9 cellular contexts compared by ENCODE assay signal in the genomic region with DNA sequence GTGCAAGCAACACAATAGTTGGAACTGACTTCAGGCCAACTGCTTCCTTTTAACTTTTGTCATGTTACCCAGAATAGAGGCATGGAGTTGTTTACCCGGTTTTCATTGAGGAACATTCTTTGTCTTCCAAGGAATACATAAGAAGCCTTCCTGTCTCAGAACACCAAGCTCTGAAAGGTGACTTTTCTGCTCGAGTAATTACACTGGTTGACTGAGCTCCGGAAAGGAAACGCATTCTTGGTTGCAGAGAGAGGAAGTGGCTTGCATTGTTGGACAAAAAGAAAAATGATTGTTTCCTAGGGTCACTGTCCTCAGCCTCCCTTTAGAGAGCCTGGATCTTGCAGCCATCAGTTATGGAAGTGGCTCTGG. TPM values are rescaled to one million over a fixed set of nuclear protein-coding genes. Genes with fewer than 3 reads are reported as not detected.
DNase-seq lines count a peak whose midpoint lies in the region; ATAC-seq, FAIRE-seq and TF ChIP-seq lines count a peak whose summit lies in the region.
"Had no signal": no experiment of that assay in that cellular context is flagged by ENCODE, and none has a peak within 500 bp of the region (broad histone marks: within the 10 kb centered on the region; RNA-seq: fewer than 3 reads in every experiment).

No MANE protein-coding gene starts in this region.

- POLR2A ChIA-PET in MCF 10A (lab: Yijun Ruan, JAX) = interaction anchor here (0.6 to 1.0 kb wide), 2 partner anchors 22 to 231 kb away, joined by 3 read pairs; no protein-coding TSS in a partner anchor
- POLR2A ChIA-PET in GM12878 (lab: Charles Lee) = interaction anchor here (0.6 to 6.2 kb wide), 6 partner anchors 22 to 337 kb away, joined by 3 to 60 read pairs (median 4); a partner anchor contains a TSS
- POLR2A ChIA-PET in CD4-positive, alpha-beta memory T cell (lab: Charles Lee; ENCODE audit: partially characterized antibody) = no interaction called here

- no peak overlapping the region for H3K9ac ChIP-seq in GM12878 (ENCODE audit: control insufficient read depth, insufficient read depth, low read length)

- no peaks in the 10 kb centered on the region for H3K36me3 ChIP-seq in breast epithelium
- H3K36me3 ChIP-seq in GM12878 (ENCODE audit: control insufficient read depth in 2 of 2, insufficient read depth in 2 of 2, low read length in 1 of 2) = no peaks in the 10 kb centered on the region
- H3K36me3 ChIP-seq in aorta (ENCODE audit: control insufficient read depth in 1 of 2, insufficient read depth in 2 of 2, low read length in 1 of 2) = no peaks in the 10 kb centered on the region
- no peaks in the 10 kb centered on the region for H3K36me3 ChIP-seq in CD4-positive, alpha-beta memory T cell (ENCODE audit: insufficient read depth, low read length)

- H3K27me3 Mint-ChIP-seq in MCF 10A (ENCODE audit: insufficient read depth, unreplicated experiment) = no peaks in the 10 kb centered on the region
- no peaks in the 10 kb centered on the region for H3K27me3 Mint-ChIP-seq in CD4-positive, alpha-beta memory T cell

- RAD21 ChIA-PET in GM12878 (lab: Charles Lee; ENCODE audit: unreplicated experiment) = interaction anchor here (0.9 to 6.6 kb wide), 11 partner anchors 19 to 138 kb away, joined by 3 to 87 read pairs (median 6); a partner anchor contains a TSS

- intact Hi-C loops in breast epithelium (cut with DNase I; ENCODE audit: low total_unique reads) (no loop called here), MCF 10A (cut with micrococcal nuclease) (no loop called here), GM12878 (cut with micrococcal nuclease; ENCODE audit: unreplicated experiment) (no loop called here), aorta (cut with DNase I) (no loop called here)
- intact Hi-C loops in CD4-positive, alpha-beta memory T cell (cut with micrococcal nuclease) = no loop called here

- CTCF ChIA-PET in MCF 10A (lab: Yijun Ruan, JAX) = no interaction called here
- CTCF ChIA-PET in GM12878 (lab: Yijun Ruan, JAX) = interaction anchor here (0.9 to 5.0 kb wide), 12 partner anchors 8 to 79 kb away, joined by 3 to 34 read pairs (median 4); a partner anchor contains a TSS
- CTCF ChIA-PET in CD4-positive, alpha-beta memory T cell (lab: Charles Lee; ENCODE audit: partially characterized antibody) = interaction anchor here (1.2 kb wide), 1 partner anchor 19 kb away, joined by 5 read pairs; no protein-coding TSS in a partner anchor

- H3K27me3 ChIP-seq in breast epithelium (no peaks in the 10 kb centered on the region), GM12878 (replicated peaks in 1 of 2; ENCODE audit: control insufficient read depth in 2 of 2, insufficient read depth in 2 of 2, low read length in 1 of 2) (no peaks in the 10 kb centered on the region), aorta (ENCODE audit: control insufficient read depth in 1 of 2, insufficient read depth in 2 of 2, low read length in 1 of 2) (no peaks in the 10 kb centered on the region)
- H3K27me3 ChIP-seq in CD4-positive, alpha-beta memory T cell (ENCODE audit: insufficient read depth, low read length) = no peaks in the 10 kb centered on the region

- H3K4me1 ChIP-seq in breast epithelium (no peaks in the 10 kb centered on the region), GM12878 (ENCODE audit: control insufficient read depth, insufficient read depth, low read length) (peaks cover 41% of the 10 kb centered on the region), aorta (ENCODE audit: control insufficient read depth in 1 of 2, insufficient read depth in 2 of 2, low read length in 2 of 2) (peaks cover 0 to 2% of the 10 kb centered on the region in 2 donors)
- peaks cover 16% of the 10 kb centered on the region for H3K4me1 ChIP-seq in CD4-positive, alpha-beta memory T cell (ENCODE audit: insufficient read depth, low read length)

- SMC1A ChIA-PET in GM12878 (lab: Charles Lee; ENCODE audit: uncharacterized antibody, unreplicated experiment) = interaction anchor here (0.7 to 4.4 kb wide), 13 partner anchors 10 to 134 kb away, joined by 3 to 29 read pairs (median 5); a partner anchor contains a TSS

- peak; percentile 89 for FAIRE-seq in GM12878 (lab: Jason Lieb, UNC)

- TF ChIP-seq RAD21 in GM12878 (IDR thresholded peaks at IDR 0.05; ENCODE audit: insufficient read depth, low read depth, low read length) = no peak

- BruUV-seq in MCF 10A (replicated peaks; lab: Mats Ljungman, UMichigan) = no TSS peak
- BruUV-seq in GM12878 (replicated peaks; lab: Mats Ljungman, UMichigan) = no TSS peak

- H3K36me3 Mint-ChIP-seq in MCF 10A (ENCODE audit: insufficient read depth, unreplicated experiment) = peaks cover 6% of the 10 kb centered on the region
- H3K36me3 Mint-ChIP-seq in CD4-positive, alpha-beta memory T cell = no peaks in the 10 kb centered on the region

- ATAC-seq in GM12878 (peak; percentile 45), aorta (ENCODE audit: low FRiP score) (peak; percentile 78), GM18909 (IDR thresholded peaks at IDR 0.05; ENCODE audit: poor library complexity, unreplicated experiment) (no peak)

- no peak for TF ChIP-seq EP300 in GM12878 (IDR thresholded peaks at IDR 0.05; ENCODE audit: borderline replicate concordance in 1 of 2, control insufficient read depth in 1 of 2, low read depth in 2 of 2, low read length in 2 of 2)

- H3K4me3 Mint-ChIP-seq in MCF 10A (ENCODE audit: unreplicated experiment) = no peak overlapping the region
- H3K4me3 Mint-ChIP-seq in CD4-positive, alpha-beta memory T cell = no peak overlapping the region

- TF ChIP-seq CTCF in breast epithelium (IDR thresholded peaks at IDR 0.05) = no peak
- TF ChIP-seq CTCF in MCF 10A (IDR thresholded peaks at IDR 0.05; ENCODE audit: unreplicated experiment) = no peak
- no peak for TF ChIP-seq CTCF in GM12878 (IDR thresholded peaks at IDR 0.05 in 2 of 3, conservative IDR thresholded peaks at IDR 0.05 in 1 of 3; ENCODE audit: control insufficient read depth in 2 of 3, extremely low read depth in 1 of 3, insufficient read depth in 1 of 3, low read depth in 3 of 3, low read length in 3 of 3)

- no peaks in the 10 kb centered on the region for H3K79me2 ChIP-seq in GM12878 (ENCODE audit: control insufficient read depth, insufficient read depth, low read length)

- H3K27ac Mint-ChIP-seq in MCF 10A (ENCODE audit: low read depth, unreplicated experiment) = no peak overlapping the region
- peak overlapping the region in 1 of 7 donors; percentile 5 for H3K27ac Mint-ChIP-seq in CD4-positive, alpha-beta memory T cell

- no peak overlapping the region for H2AFZ ChIP-seq in GM12878 (ENCODE audit: control insufficient read depth, low read depth, low read length)

- peak overlapping the region; percentile 75 to 87 for H3K27ac ChIP-seq in breast epithelium
- H3K27ac ChIP-seq in GM12878 (ENCODE audit: control insufficient read depth, insufficient read depth) = peak overlapping the region; percentile 2
- H3K27ac ChIP-seq in aorta (ENCODE audit: low read depth in 1 of 2, low read length in 2 of 2) = peak overlapping the region; percentile 19 to 48
- no peak overlapping the region for H3K27ac ChIP-seq in CD4-positive, alpha-beta memory T cell (ENCODE audit: low read depth, low read length)

- no peaks in the 10 kb centered on the region for H3K4me1 Mint-ChIP-seq in MCF 10A (ENCODE audit: insufficient read depth, unreplicated experiment)
- peaks cover 6 to 14% (median 6%) of the 10 kb centered on the region in 4 donors for H3K4me1 Mint-ChIP-seq in CD4-positive, alpha-beta memory T cell

- no peaks in the 10 kb centered on the region for H4K20me1 ChIP-seq in GM12878 (ENCODE audit: control insufficient read depth, insufficient read depth)

- no peak for TF ChIP-seq POLR2A in breast epithelium (IDR thresholded peaks at IDR 0.05)
- TF ChIP-seq POLR2A in GM12878 (IDR thresholded peaks at IDR 0.05; ENCODE audit: low read depth, low read length) = no peak

- peak overlapping the region; percentile 88 for H3K4me2 ChIP-seq in GM12878 (ENCODE audit: control insufficient read depth, insufficient read depth)

- H3K4me3 ChIP-seq in breast epithelium (peak overlapping the region in 1 of 3 donors; percentile 23), GM12878 (no peak overlapping the region), aorta (ENCODE audit: low read length in 2 of 2) (no peak overlapping the region)
- no peak overlapping the region for H3K4me3 ChIP-seq in CD4-positive, alpha-beta memory T cell (ENCODE audit: low read length in 2 of 2)

- no peaks in the 10 kb centered on the region for H3K9me3 ChIP-seq in breast epithelium
- no peaks in the 10 kb centered on the region for H3K9me3 ChIP-seq in GM12878 (replicated peaks; ENCODE audit: control insufficient read depth, insufficient read depth, low read length)
- no peaks in the 10 kb centered on the region for H3K9me3 ChIP-seq in aorta (ENCODE audit: control insufficient read depth, low read length)
- H3K9me3 ChIP-seq in CD4-positive, alpha-beta memory T cell (ENCODE audit: control insufficient read depth in 1 of 2, low read length in 2 of 2) = no peaks in the 10 kb centered on the region

- no peaks in the 10 kb centered on the region for H3K9me3 Mint-ChIP-seq in MCF 10A (ENCODE audit: unreplicated experiment)
- H3K9me3 Mint-ChIP-seq in CD4-positive, alpha-beta memory T cell = no peaks in the 10 kb centered on the region

- in situ Hi-C loops in GM12878 (cut with MboI) = no loop called here

- DNase-seq in breast epithelium (ENCODE audit: low spot score in 2 of 2) (peak in 1 of 2 donors; percentile 55), MCF 10A (ENCODE audit: unreplicated experiment) (no peak), GM12878 (ENCODE audit: low read depth, low spot score) (peak; percentile 60), lung microvascular endothelial cell (ENCODE audit: low read depth in 2 of 2) (peak; percentile 69 to 99), aorta (no peak), DMS53 treated with DMSO at 0.1 percent for 48 hours (lab: John Stamatoyannopoulos, UW; ENCODE audit: unreplicated experiment) (no peak)
- no peak for DNase-seq in CD4-positive, alpha-beta memory T cell
- DNase-seq: DND-41 had no signal

- 1% methylated on average over 4 of the region's 4 CpGs for WGBS in GM12878 (ENCODE audit: insufficient coverage, insufficient replicate concordance, low lambda C conversion rate, missing lambda C conversion rate)
- 0 to 2% methylated on average over 4 of the region's 4 CpGs for WGBS in aorta, 2 donors

RNA-seq across cellular contexts. Expression of a gene that starts 30.8 kb away (rescaled TPM):
- total RNA-seq in breast epithelium (100 to 1,000 TPM in 1 of 3 donors, 10 to 100 TPM in 2; 52.2 to 106 (median 59.6) TPM), MCF 10A (2022) (25.8 and 31.4 TPM in 2 replicates), GM12878 (2014; rRNA removed) (28.2 and 32.4 TPM in 2 replicates), GM12878 (2014; rRNA removed; fragmentation: Illumina TruSeq; extraction: Trizol) (18.2 and 19.0 TPM in 2 replicates), GM12878 (2021) (58.1 and 66.1 TPM in 2 replicates), lung microvascular endothelial cell (108 and 190 TPM in 2 replicates), aorta (10 to 100 TPM; 79.2 to 99.8 TPM)
- total RNA-seq in GM12878 (2013; cell fraction: nucleolus; rRNA removed) = 161 and 179 TPM in 2 replicates
- polyA plus RNA-seq in GM12878 (2011; ENCODE audit: low read depth) = 26.5 TPM
- polyA plus RNA-seq in GM12878 (2011; rRNA removed) (28.8 and 33.3 TPM in 2 replicates), GM12878 (2014; fragmentation: Illumina TruSeq; extraction: Trizol) (35.8 and 41.5 TPM in 2 replicates), GM12878 (2014; fragmentation: Nextera tagmentation; extraction: Ambion mirVana) (10 to 100 TPM in 1 of 2 experiments, 1 to 10 TPM in 1; 6.3 to 10.2 TPM), GM12878 (2014; rRNA removed) (32.5 and 34.6 TPM in 2 replicates), GM12878 (2016; fragmentation: Nextera tagmentation; extraction: Ambion mirVana) (10 to 100 TPM; 48.5 to 52.3 TPM), aorta (10 to 100 TPM; 17.2 to 19.2 TPM)
- polyA plus RNA-seq in GM12878 (2011; cell fraction: cytosol; rRNA removed) = 26.4 and 30.9 TPM in 2 replicates
- 38.5 and 42.8 TPM in 2 replicates for polyA plus RNA-seq in GM12878 (2011; cell fraction: nucleus; rRNA removed)
- polyA plus RNA-seq in GM12878 (2012) = 46.1 and 55.7 TPM in 2 replicates
- polyA minus RNA-seq in GM12878 (2011; rRNA and poly(A)+ RNA removed) = 26.8 and 36.9 TPM in 2 replicates
- polyA minus RNA-seq in GM12878 (2011; cell fraction: cytosol; rRNA and poly(A)+ RNA removed) = 18.6 and 19.0 TPM in 2 replicates
- polyA minus RNA-seq in GM12878 (2011; cell fraction: nucleus; rRNA and poly(A)+ RNA removed) = 17.2 and 32.2 TPM in 2 replicates
- 10 to 100 TPM; 35.0 to 35.5 TPM for total RNA-seq in CD4-positive, alpha-beta memory T cell
- 10 to 100 TPM in 1 of 2 donors, 1 to 10 TPM in 1; 8.9 to 16.8 TPM for polyA plus RNA-seq in CD4-positive, alpha-beta memory T cell

Comparison
In these comparisons a context has a peak if more than half of its experiments do, and no peak if none do; other contexts are left out.
1. DNase-seq: peak in GM12878 (single experiment) and lung microvascular endothelial cell (2 of 2); none in MCF 10A (single experiment), aorta (0 of 2), DMS53 treated with DMSO at 0.1 percent for 48 hours (single experiment) and CD4-positive, alpha-beta memory T cell (0 of 5).